ENCODE assay signal across 1 cellular context in genomic region chr11:96197801-96198465, GRCh38.
TF ChIP-seq lines count a peak whose summit lies in the region.

No MANE protein-coding gene starts in this region.

TF ChIP-seq in HepG2, 621 proteins besides CTCF, POLR2A, EP300 and RAD21 (continued from another document):
- no peak for TF ChIP-seq ZBTB40 (IDR thresholded peaks at IDR 0.05)
- TF ChIP-seq ZBTB40 (CRISPR knock-in tag; IDR thresholded peaks at IDR 0.05), result no peak
- TF ChIP-seq ZEB1 (IDR thresholded peaks at IDR 0.05; ENCODE audit: insufficient replicate concordance, low read depth), result no peak
- no peak for TF ChIP-seq TCF12 (IDR thresholded peaks at IDR 0.05)
- no peak for TF ChIP-seq TCF12 (CRISPR knock-in tag; IDR thresholded peaks at IDR 0.05)
- no peak for TF ChIP-seq NFATC3 (CRISPR knock-in tag; IDR thresholded peaks at IDR 0.05)
- TF ChIP-seq NKX3-1 (CRISPR knock-in tag; IDR thresholded peaks at IDR 0.05), result no peak
- TF ChIP-seq MIXL1 (CRISPR knock-in tag; IDR thresholded peaks at IDR 0.05), result no peak
- TF ChIP-seq SALL2 (CRISPR knock-in tag; IDR thresholded peaks at IDR 0.05), result no peak
- no peak for TF ChIP-seq ZNF253 (CRISPR knock-in tag; IDR thresholded peaks at IDR 0.05; ENCODE audit: borderline replicate concordance)
- TF ChIP-seq MXI1 (IDR thresholded peaks at IDR 0.05; ENCODE audit: borderline replicate concordance, low read depth, low read length), result no peak
- no peak for TF ChIP-seq SNRNP70 (IDR thresholded peaks at IDR 0.05; ENCODE audit: low read depth, low read length)
- TF ChIP-seq, protein P1, sequence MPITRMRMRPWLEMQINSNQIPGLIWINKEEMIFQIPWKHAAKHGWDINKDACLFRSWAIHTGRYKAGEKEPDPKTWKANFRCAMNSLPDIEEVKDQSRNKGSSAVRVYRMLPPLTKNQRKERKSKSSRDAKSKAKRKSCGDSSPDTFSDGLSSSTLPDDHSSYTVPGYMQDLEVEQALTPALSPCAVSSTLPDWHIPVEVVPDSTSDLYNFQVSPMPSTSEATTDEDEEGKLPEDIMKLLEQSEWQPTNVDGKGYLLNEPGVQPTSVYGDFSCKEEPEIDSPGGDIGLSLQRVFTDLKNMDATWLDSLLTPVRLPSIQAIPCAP (CRISPR knock-in tag; IDR thresholded peaks at IDR 0.05; ENCODE audit: low read depth), result no peak
TF ChIP-seq in HepG2: peak in this region for 0.
